In the genomic region with DNA sequence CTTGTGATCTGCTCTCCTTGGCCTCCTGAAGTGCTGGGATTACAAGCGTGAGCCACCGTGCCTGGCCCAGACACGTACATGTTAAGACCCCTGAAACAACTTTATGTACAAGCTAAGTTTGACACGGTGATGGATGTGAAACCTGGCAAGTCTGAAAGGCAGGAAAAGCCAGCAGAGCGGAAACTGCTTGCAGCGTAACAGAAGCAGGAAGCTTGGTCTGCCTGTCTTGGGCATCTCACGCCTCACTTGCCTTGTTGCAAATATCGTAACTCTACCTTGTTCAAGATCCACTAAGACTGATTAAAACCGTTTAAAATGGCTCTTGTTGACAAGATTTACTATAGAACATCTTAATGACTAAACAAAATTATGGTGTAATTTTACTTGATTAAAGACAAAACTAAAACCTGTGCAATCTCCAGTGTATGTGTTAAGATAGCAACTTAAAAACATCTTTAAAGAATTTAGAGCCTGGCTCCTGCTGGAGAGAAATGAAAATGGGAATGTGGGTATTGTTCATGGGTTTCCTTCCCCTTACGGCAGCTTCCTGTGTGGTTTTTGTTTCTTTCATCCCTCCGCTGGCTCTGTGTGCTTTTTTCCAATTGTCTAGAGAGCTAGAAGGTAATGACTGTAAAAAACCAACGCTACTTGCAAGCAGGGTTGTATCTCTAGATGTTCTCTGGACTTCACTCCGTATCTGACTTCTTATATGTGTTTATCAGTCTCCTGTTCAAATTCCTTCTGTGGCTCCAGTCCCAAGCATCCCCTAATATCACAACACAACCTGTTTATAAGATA, we compare ENCODE assay signal across 15 cellular contexts.
DNase-seq lines count a peak whose midpoint lies in the region; ATAC-seq and TF ChIP-seq lines count a peak whose summit lies in the region.
"Had no signal": no experiment of that assay in that cellular context is flagged by ENCODE, and none has a peak within 500 bp of the region (broad histone marks: within the 10 kb centered on the region; RNA-seq: fewer than 3 reads in every experiment).

No MANE protein-coding gene starts in this region.

- no peaks in the 10 kb centered on the region for H3K27me3 Mint-ChIP-seq in activated B cell treated with CpG ODN at 0.5 μM for 24 hours

- peak overlapping the region; percentile 55 for H3K27ac Mint-ChIP-seq in activated B cell treated with CpG ODN at 0.5 μM for 24 hours

- no peak for TF ChIP-seq CTCF in activated B cell treated with CpG ODN at 0.5 μM for 24 hours (IDR thresholded peaks at IDR 0.05)
- TF ChIP-seq CTCF in PC-9 (conservative IDR thresholded peaks at IDR 0.05): no peak
- TF ChIP-seq CTCF in dorsolateral prefrontal cortex (IDR thresholded peaks at IDR 0.05 in 54 of 56, conservative IDR thresholded peaks at IDR 0.05 in 2 of 56; ENCODE audit: low read depth in 1 of 56, partially characterized antibody in 56 of 56): no peak

- no peaks in the 10 kb centered on the region for H3K9me3 Mint-ChIP-seq in activated B cell treated with CpG ODN at 0.5 μM for 24 hours

- peak overlapping the region; percentile 8 for H3K4me3 Mint-ChIP-seq in activated B cell treated with CpG ODN at 0.5 μM for 24 hours

- no peak overlapping the region for H3K27ac ChIP-seq in PC-9
- no peak overlapping the region for H3K27ac ChIP-seq in dorsolateral prefrontal cortex
- H3K27ac ChIP-seq: skin epidermis had no signal

- intact Hi-C loops in activated B cell treated with CpG ODN at 0.5 μM for 24 hours (cut with micrococcal nuclease): no loop called here
- intact Hi-C loops in PC-9 (cut with micrococcal nuclease; ENCODE audit: unreplicated experiment): no loop called here
- intact Hi-C loops in dorsolateral prefrontal cortex (cut with DNase I): no loop called here

- no peaks in the 10 kb centered on the region for H4K20me1 ChIP-seq in PC-9 (ENCODE audit: insufficient read depth)

- CTCF ChIA-PET in activated B cell treated with CpG ODN at 0.5 μM for 24 hours (lab: Charles Lee) (no interaction called here), PC-9 (lab: Charles Lee) (no interaction called here)

- no peaks in the 10 kb centered on the region for H3K9me3 ChIP-seq in PC-9 (ENCODE audit: insufficient read depth, low read depth)

- peaks cover 18% of the 10 kb centered on the region; the same call in 1 of the 2 replicates for H3K27me3 ChIP-seq in PC-9 (ENCODE audit: insufficient read depth, low read depth)
- peaks cover 0 to 6% (median 0%) of the 10 kb centered on the region in 45 donors for H3K27me3 ChIP-seq in dorsolateral prefrontal cortex

- DNase-seq in stimulated activated CD4-positive, alpha-beta T cell treated with anti-CD3 and anti-CD28 coated beads, Interleukin-15, amount 100 ng/mL, for 24 hours: peak; percentile 14
- no peak for DNase-seq in stimulated activated CD4-positive, alpha-beta T cell treated with anti-CD3 and anti-CD28 coated beads, Interleukin-1b, Interleukin-23, amount 100 ng/mL, for 48 hours
- DNase-seq in activated B cell treated with CpG ODN at 0.5 μM for 24 hours: no peak
- DNase-seq in globus pallidus (ENCODE audit: low spot score): peak; percentile 5
- DNase-seq in PC-9: no peak
- no peak for DNase-seq in H4 (ENCODE audit: low spot score)
- no peak for DNase-seq in dorsolateral prefrontal cortex
- DNase-seq: AML-193; aorta; effector CD8-positive, alpha-beta T cell; NCI-H1105; NK-92 treated with Interleukin-12 subunit alpha and Interleukin-12 subunit beta, amount 100 ng/mL, for 24 hours had no signal

- H3K36me3 ChIP-seq in PC-9 (ENCODE audit: low read depth): no peaks in the 10 kb centered on the region

- H3K79me2 ChIP-seq in PC-9 (ENCODE audit: low read depth): no peaks in the 10 kb centered on the region

- no peak overlapping the region for H2AFZ ChIP-seq in PC-9

- no peaks in the 10 kb centered on the region for H3K9me2 ChIP-seq in PC-9 (ENCODE audit: insufficient read depth)

- H3K4me3 ChIP-seq in PC-9: no peak overlapping the region
- no peak overlapping the region for H3K4me3 ChIP-seq in dorsolateral prefrontal cortex
- H3K4me3 ChIP-seq: skin epidermis had no signal

- ATAC-seq in activated B cell treated with CpG ODN at 0.5 μM for 24 hours (ENCODE audit: low read depth): peak; percentile 21
- ATAC-seq in HG03135 (IDR thresholded peaks at IDR 0.05; ENCODE audit: unreplicated experiment): no peak
- ATAC-seq: SK-N-SH treated with all-trans-retinoic acid at 6 μM for 48 hours had no signal

- no peak overlapping the region for H3K4me2 ChIP-seq in PC-9

- H3F3A ChIP-seq in PC-9 (ENCODE audit: insufficient read depth, low read depth): no peaks in the 10 kb centered on the region

- BruUV-seq in PC-9 (replicated peaks; lab: Mats Ljungman, UMichigan): no TSS peak

- H3K4me1 Mint-ChIP-seq in activated B cell treated with CpG ODN at 0.5 μM for 24 hours: peaks cover 30% of the 10 kb centered on the region

- POLR2A ChIA-PET in activated B cell treated with CpG ODN at 0.5 μM for 24 hours (lab: Charles Lee) (interaction anchor here (0.6 to 1.1 kb wide), 2 partner anchors 33 to 75 kb away, joined by 3 to 5 read pairs; no protein-coding TSS in a partner anchor), PC-9 (lab: Charles Lee; ENCODE audit: unreplicated experiment) (no interaction called here)

- H3K36me3 Mint-ChIP-seq in activated B cell treated with CpG ODN at 0.5 μM for 24 hours (ENCODE audit: low read depth): no peaks in the 10 kb centered on the region

- H3K4me1 ChIP-seq in PC-9 (replicated peaks; ENCODE audit: insufficient read depth): no peaks in the 10 kb centered on the region

Comparison
In these comparisons a context has a peak if more than half of its experiments do, and no peak if none do; other contexts are left out.
1. DNase-seq: peak in stimulated activated CD4-positive, alpha-beta T cell treated with anti-CD3 and anti-CD28 coated beads, Interleukin-15, amount 100 ng/mL, for 24 hours (single experiment) and globus pallidus (single experiment); none in stimulated activated CD4-positive, alpha-beta T cell treated with anti-CD3 and anti-CD28 coated beads, Interleukin-1b, Interleukin-23, amount 100 ng/mL, for 48 hours (single experiment), activated B cell treated with CpG ODN at 0.5 μM for 24 hours (single experiment), PC-9 (0 of 2), H4 (single experiment) and dorsolateral prefrontal cortex (0 of 10).